Comparison of ENCODE assay signal across 9 cellular contexts in genomic region chr2:179107737-179108136, GRCh38. TPM values are rescaled to one million over a fixed set of nuclear protein-coding genes. Genes with fewer than 3 reads are reported as not detected.
DNase-seq lines count a peak whose midpoint lies in the region; ATAC-seq and TF ChIP-seq lines count a peak whose summit lies in the region.
"Had no signal": no experiment of that assay in that cellular context is flagged by ENCODE, and none has a peak within 500 bp of the region (broad histone marks: within the 10 kb centered on the region; RNA-seq: fewer than 3 reads in every experiment).

No MANE protein-coding gene starts in this region.

- no peak overlapping the region for H2AFZ ChIP-seq in MM.1S (ENCODE audit: low read length)
- H2AFZ ChIP-seq in Karpas-422 (ENCODE audit: low read length), result no peak overlapping the region
- H2AFZ ChIP-seq: parathyroid adenoma had no signal

- H3K4me1 ChIP-seq in MM.1S (ENCODE audit: low read length), result 0 out of 2 replicates have a peak, but pooled peaks cover 11% of the 10 kb centered on the region
- H3K4me1 ChIP-seq in Karpas-422 (ENCODE audit: low read length), result no peaks in the 10 kb centered on the region
- H3K4me1 ChIP-seq in suprapubic skin, result peaks cover 6% of the 10 kb centered on the region
- H3K4me1 ChIP-seq: parathyroid adenoma had no signal

- H3K27me3 ChIP-seq in MM.1S (replicated peaks; ENCODE audit: insufficient read depth, low read length) (no peaks in the 10 kb centered on the region), Karpas-422 (ENCODE audit: low read length) (no peaks in the 10 kb centered on the region), suprapubic skin (no peaks in the 10 kb centered on the region)

- TF ChIP-seq EP300 in suprapubic skin (IDR thresholded peaks at IDR 0.05), result no peak

- H3K9me2 ChIP-seq in MM.1S (replicated peaks; ENCODE audit: insufficient read depth, low read length) (no peaks in the 10 kb centered on the region), Karpas-422 (replicated peaks; ENCODE audit: insufficient read depth, low read length) (no peaks in the 10 kb centered on the region)

- H3K27ac ChIP-seq in MM.1S (ENCODE audit: low read length) (no peak overlapping the region), Karpas-422 (ENCODE audit: low read length) (no peak overlapping the region), suprapubic skin (no peak overlapping the region)
- H3K27ac ChIP-seq: parathyroid adenoma had no signal

- H3K79me2 ChIP-seq in MM.1S (ENCODE audit: low read length), result no peaks in the 10 kb centered on the region
- H3K79me2 ChIP-seq in Karpas-422 (ENCODE audit: low read length), result no peaks in the 10 kb centered on the region
- H3K79me2 ChIP-seq: parathyroid adenoma had no signal

- TF ChIP-seq CTCF in AG10803 (conservative IDR thresholded peaks at IDR 0.05; ENCODE audit: low read length) (no peak), fibroblast of mammary gland (conservative IDR thresholded peaks at IDR 0.05; ENCODE audit: control insufficient read depth, insufficient read depth, low read depth, low read length) (no peak), MM.1S (IDR thresholded peaks at IDR 0.05; ENCODE audit: low read length) (no peak), suprapubic skin (IDR thresholded peaks at IDR 0.05) (no peak)

- no peaks in the 10 kb centered on the region for H3K36me3 ChIP-seq in MM.1S (replicated peaks; ENCODE audit: insufficient read depth, low read length)
- H3K36me3 ChIP-seq in Karpas-422 (ENCODE audit: insufficient read depth, low read length), result no peaks in the 10 kb centered on the region
- peaks cover 39% of the 10 kb centered on the region for H3K36me3 ChIP-seq in suprapubic skin

- no peak overlapping the region for H3K4me2 ChIP-seq in MM.1S (ENCODE audit: low read depth, low read length)
- no peak overlapping the region for H3K4me2 ChIP-seq in Karpas-422 (ENCODE audit: low read depth, low read length, poor library complexity, severe bottlenecking)

- DNase-seq in AG10803 (ENCODE audit: low read depth) (peak; percentile 11), LoVo (ENCODE audit: low spot score) (peak; percentile 65), fibroblast of mammary gland (ENCODE audit: low read depth) (peak; percentile 88), MM.1S (no peak), Karpas-422 (no peak), suprapubic skin (ENCODE audit: low spot score in 2 of 2) (no peak), pons (ENCODE audit: low spot score) (no peak)

- peak; percentile 60 for ATAC-seq in GM19438 (IDR thresholded peaks at IDR 0.05; ENCODE audit: low read depth, unreplicated experiment)

- H3K4me3 ChIP-seq in AG10803 (ENCODE audit: low read length), result no peak overlapping the region
- H3K4me3 ChIP-seq in fibroblast of mammary gland (ENCODE audit: control insufficient read depth, low read depth, low read length), result no peak overlapping the region
- no peak overlapping the region for H3K4me3 ChIP-seq in MM.1S (ENCODE audit: low read length)
- H3K4me3 ChIP-seq in Karpas-422 (ENCODE audit: low read length), result no peak overlapping the region
- no peak overlapping the region for H3K4me3 ChIP-seq in suprapubic skin

- H4K20me1 ChIP-seq in MM.1S (ENCODE audit: insufficient read depth, low read length) (no peaks in the 10 kb centered on the region), Karpas-422 (ENCODE audit: insufficient read depth, low read depth, low read length) (no peaks in the 10 kb centered on the region)

- no peak for TF ChIP-seq POLR2A in suprapubic skin (IDR thresholded peaks at IDR 0.05)

- no peaks in the 10 kb centered on the region for H3F3A ChIP-seq in MM.1S (ENCODE audit: insufficient read depth, low read length)

- H3K9ac ChIP-seq in MM.1S (ENCODE audit: low read length) (no peak overlapping the region), Karpas-422 (ENCODE audit: low read length) (no peak overlapping the region)
- H3K9ac ChIP-seq: parathyroid adenoma had no signal

- H3K9me3 ChIP-seq in MM.1S (replicated peaks; ENCODE audit: insufficient read depth, low read length) (no peaks in the 10 kb centered on the region), Karpas-422 (ENCODE audit: low read length) (no peaks in the 10 kb centered on the region), suprapubic skin (no peaks in the 10 kb centered on the region)

RNA-seq across cellular contexts. Expression of gene CCDC141, which starts 57.8 kb away (rescaled TPM):
- total RNA-seq in Karpas-422 (2014; rRNA removed; shearing (Covaris generic); ENCODE audit: low replicate concordance), result 0.30 TPM in 1 of 2 replicates, not detected in the other
- 1 to 10 TPM in 2 of 4 donors, under 1 TPM in 2; 0.08 to 1.3 (median 0.73) TPM for total RNA-seq in suprapubic skin

Comparison
In these comparisons a context has a peak if more than half of its experiments do, and no peak if none do; other contexts are left out.
1. DNase-seq: peak in AG10803 (single experiment), LoVo (single experiment) and fibroblast of mammary gland (single experiment); none in MM.1S (single experiment), Karpas-422 (single experiment), suprapubic skin (0 of 2) and pons (single experiment).